ENCODE assay signal across 8 cellular contexts in genomic region chr17:42679492-42680330, GRCh38. TPM values are rescaled to one million over a fixed set of nuclear protein-coding genes. Genes with fewer than 3 reads are reported as not detected.
A peak's percentile ranks its signal among the peaks of the same experiment; 100 is the strongest.
DNase-seq lines count a peak whose midpoint lies in the region; ATAC-seq and TF ChIP-seq lines count a peak whose summit lies in the region.

No MANE protein-coding gene starts in this region.

- DNase-seq in A673 (ENCODE audit: low spot score): peak; percentile 72
- peak; percentile 58 for DNase-seq in NCI-H2081 treated with DMSO at 0.1 percent for 48 hours (lab: John Stamatoyannopoulos, UW)
- DNase-seq in colonic mucosa: peak; percentile 79
- peak; percentile 74 for DNase-seq in stimulated activated CD4-positive, alpha-beta T cell treated with anti-CD3 and anti-CD28 coated beads, Interleukin-1b, Interleukin-23, amount 100 ng/mL, for 48 hours

- H3K4me3 ChIP-seq in A673 (ENCODE audit: low read depth, low read length, poor library complexity, severe bottlenecking) (peak overlapping the region; percentile 49), colonic mucosa (peak overlapping the region; percentile 38)

- peak overlapping the region; percentile 68 to 86 for H3K9ac ChIP-seq in colonic mucosa (ENCODE audit: low read depth in 2 of 2, low read length in 2 of 2)

- CTCF ChIA-PET in A673 (lab: Charles Lee): interaction anchor here (0.5 to 2.6 kb wide), 3 partner anchors 18 to 149 kb away, joined by 5 to 14 read pairs (median 7); no protein-coding TSS in a partner anchor

- intact Hi-C loops in A673 (cut with micrococcal nuclease; ENCODE audit: unreplicated experiment): loop anchor here (5.0 kb wide), 1 partner anchor 102 kb away; the partner anchor contains the start of gene PSMC3IP
- intact Hi-C loops in colonic mucosa (cut with DNase I): loop anchor here (10.0 kb wide), 1 partner anchor 95 kb away; no protein-coding TSS in a partner anchor

- ATAC-seq in activated CD4-positive, CD25-positive, alpha-beta regulatory T cell treated with anti-CD3 and anti-CD28 coated beads, Interleukin-2, amount 50 U/mL, for 24 hours: peak; percentile 55 to 57
- no peak for ATAC-seq in HG03571 (IDR thresholded peaks at IDR 0.05; ENCODE audit: unreplicated experiment)

- H3K27ac ChIP-seq in A673 (ENCODE audit: low read depth, low read length, poor library complexity, severe bottlenecking): peak overlapping the region; percentile 88
- H3K27ac ChIP-seq in colonic mucosa: peak overlapping the region; percentile 95
- peak overlapping the region; percentile 92 for H3K27ac ChIP-seq in layer of hippocampus (ENCODE audit: low read depth, low read length)

- TF ChIP-seq CTCF in A673 (conservative IDR thresholded peaks at IDR 0.05; ENCODE audit: low read depth, low read length) (peak; percentile 57), colonic mucosa (IDR thresholded peaks at IDR 0.05) (peak; percentile 77)

- POLR2A ChIA-PET in A673 (lab: Charles Lee; ENCODE audit: low non-redundant PET): no interaction called here

- H3K4me1 ChIP-seq in A673 (ENCODE audit: insufficient read depth, low read length, poor library complexity, severe bottlenecking) (peaks cover 27% of the 10 kb centered on the region), colonic mucosa (peaks cover 45% of the 10 kb centered on the region)

- no TSS peak for BruUV-seq in A673 (replicated peaks; lab: Mats Ljungman, UMichigan)

- H3K9me3 ChIP-seq in A673 (ENCODE audit: low read depth, low read length, poor library complexity, severe bottlenecking) (no peaks in the 10 kb centered on the region), colonic mucosa (no peaks in the 10 kb centered on the region)

- H3K36me3 ChIP-seq in A673 (ENCODE audit: insufficient read depth, low read length, poor library complexity, severe bottlenecking) (no peaks in the 10 kb centered on the region), colonic mucosa (no peaks in the 10 kb centered on the region)

- no peaks in the 10 kb centered on the region for H3K27me3 ChIP-seq in A673 (replicated peaks; ENCODE audit: insufficient read depth, low read depth, low read length, poor library complexity)
- H3K27me3 ChIP-seq in colonic mucosa: peaks cover 7% of the 10 kb centered on the region
- no peaks in the 10 kb centered on the region for H3K27me3 ChIP-seq in layer of hippocampus (ENCODE audit: control insufficient read depth, insufficient read depth, low read length)

- peak; percentile 56 for TF ChIP-seq POLR2A in GM19099 (IDR thresholded peaks at IDR 0.05; ENCODE audit: extremely low read depth, insufficient read length, low read depth)

RNA-seq across cellular contexts. Expression of gene CCR10, which starts 1.9 kb away (rescaled TPM):
- total RNA-seq in A673 (2021) (0.52 and 0.55 TPM in 2 replicates), colonic mucosa (under 1 TPM; 0.56 to 0.86 TPM)

RNA-seq across cellular contexts. Expression of gene CNTNAP1, which starts 2.6 kb away (rescaled TPM):
- total RNA-seq in A673 (2021) (5.6 and 6.7 TPM in 2 replicates), colonic mucosa (1 to 10 TPM; 1.5 to 5.0 TPM)

RNA-seq across cellular contexts. Expression of gene PLEKHH3, which starts 2.9 kb away (rescaled TPM):
- 11.9 and 16.8 TPM in 2 replicates for total RNA-seq in A673 (2021)
- total RNA-seq in colonic mucosa: 10 to 100 TPM; 14.6 to 17.6 TPM

RNA-seq across cellular contexts. Expression of gene TUBG2, which starts 20.6 kb away (rescaled TPM):
- total RNA-seq in A673 (2021) (14.6 and 19.2 TPM in 2 replicates), colonic mucosa (1 to 10 TPM; 5.6 to 7.7 TPM)
